In genomic region chr9:132182609-132183073, GRCh38 we compare ENCODE assay signal across 2 cellular contexts.
TF ChIP-seq lines count a peak whose summit lies in the region.

No MANE protein-coding gene starts in this region.

TF ChIP-seq in H1, 55 proteins besides CTCF, POLR2A, EP300 and RAD21 (continued from another document):
- TF ChIP-seq NANOG (IDR thresholded peaks at IDR 0.05; ENCODE audit: insufficient read depth, low read depth, low read length, poor library complexity, severe bottlenecking) = no peak
- TF ChIP-seq MAX (IDR thresholded peaks at IDR 0.05) = no peak
- TF ChIP-seq ZNF274 (IDR thresholded peaks at IDR 0.05; ENCODE audit: borderline replicate concordance, extremely low read depth, low read length) = no peak
- TF ChIP-seq CREB1 (IDR thresholded peaks at IDR 0.05) = no peak
- TF ChIP-seq GABPA (IDR thresholded peaks at IDR 0.05; ENCODE audit: borderline replicate concordance, insufficient read depth, low read length) = no peak
- no peak for TF ChIP-seq TBP (IDR thresholded peaks at IDR 0.05; ENCODE audit: low read depth, low read length)
- TF ChIP-seq CHD7 (IDR thresholded peaks at IDR 0.05; ENCODE audit: insufficient replicate concordance, low read length) = no peak
- no peak for TF ChIP-seq CBX8 (IDR thresholded peaks at IDR 0.05; ENCODE audit: borderline replicate concordance, low read depth, low read length)
- TF ChIP-seq SUZ12 (IDR thresholded peaks at IDR 0.05; ENCODE audit: low read length) = no peak
- TF ChIP-seq SIRT6 (IDR thresholded peaks at IDR 0.05; ENCODE audit: low read length) = no peak

TF ChIP-seq in neural cell, 6 proteins besides CTCF, POLR2A, EP300 and RAD21 (continued from another document):
- no peak for TF ChIP-seq REST (IDR thresholded peaks at IDR 0.05; ENCODE audit: borderline replicate concordance)
